12 cellular contexts compared by ENCODE assay signal in the genomic region with DNA sequence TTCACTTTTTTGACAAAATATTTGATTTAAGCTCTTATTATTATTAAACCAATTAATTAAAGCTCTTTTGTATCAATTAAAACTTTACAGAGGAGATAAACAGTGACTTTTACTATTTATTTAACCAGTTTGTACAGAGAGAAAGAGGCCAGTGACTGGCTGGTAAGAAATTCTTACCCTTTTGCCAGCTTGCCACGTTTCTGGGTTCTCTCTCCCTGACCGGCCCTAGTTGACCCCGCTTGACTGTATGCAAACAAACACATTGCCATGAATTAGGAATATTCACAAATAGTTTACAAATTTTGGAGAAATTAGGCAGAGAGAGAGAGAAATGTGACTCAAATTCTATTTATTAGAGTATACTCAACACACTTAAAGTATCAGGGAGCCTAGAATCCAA. TPM values are rescaled to one million over a fixed set of nuclear protein-coding genes. Genes with fewer than 3 reads are reported as not detected.
"Had no signal": no experiment of that assay in that cellular context is flagged by ENCODE, and none has a peak within 500 bp of the region (broad histone marks: within the 10 kb centered on the region; RNA-seq: fewer than 3 reads in every experiment).

No MANE protein-coding gene starts in this region.

- FAIRE-seq: K562 had no signal

- H3K4me3 ChIP-seq: GM23248, HAP-1, K562 had no signal

- H3K4me1 ChIP-seq: HAP-1 had no signal

- H3K4me3 Mint-ChIP-seq: HFFc6 had no signal

- ATAC-seq: HCT116, K562 had no signal

- H3K27ac Mint-ChIP-seq: HFFc6 had no signal

- H3K27ac ChIP-seq: GM23248, HL-60 had no signal

- H3K9ac ChIP-seq: GM23248 had no signal

- DNase-seq: GM23248, GOT3, H7, HFFc6, IMR-90, KG1 had no signal

- H2AFZ ChIP-seq: GM23248 had no signal

- H3K9me3 Mint-ChIP-seq: HFFc6 had no signal

- H3K36me3 ChIP-seq: HAP-1 had no signal

RNA-seq across cellular contexts. Expression of a gene that starts 36.2 kb away (rescaled TPM):
- total RNA-seq: GM23248, H4, H7, HFFc6, HT1080, IMR-90, K562 had no signal
- polyA plus RNA-seq: GM23248, IMR-90, K562 had no signal
